In the genomic region with DNA sequence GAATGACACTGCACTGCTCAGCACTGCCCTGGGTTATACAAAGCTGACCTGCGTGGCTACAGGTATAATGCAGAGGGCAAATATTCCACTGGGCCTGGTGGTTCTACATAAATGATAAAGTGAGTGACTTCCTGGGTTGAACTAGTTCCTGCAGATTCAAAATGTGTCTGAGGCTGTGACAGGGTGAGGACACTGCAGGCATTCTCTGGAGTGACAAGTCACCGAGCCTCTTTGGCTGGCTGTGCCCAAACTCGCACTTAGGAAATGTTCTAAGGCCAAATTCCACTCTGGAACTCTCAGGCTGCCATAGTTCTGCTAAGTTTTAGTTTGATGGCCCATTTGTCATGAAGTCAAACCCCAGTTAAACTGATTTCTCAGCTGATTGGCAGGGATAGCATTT, we compare ENCODE assay signal across 23 cellular contexts.
DNase-seq lines count a peak whose midpoint lies in the region; ATAC-seq, FAIRE-seq and TF ChIP-seq lines count a peak whose summit lies in the region.
"Had no signal": no experiment of that assay in that cellular context is flagged by ENCODE, and none has a peak within 500 bp of the region (broad histone marks: within the 10 kb centered on the region; RNA-seq: fewer than 3 reads in every experiment).

No MANE protein-coding gene starts in this region.

- FAIRE-seq in GM12891 (lab: Jason Lieb, UNC): peak; percentile 41
- FAIRE-seq: K562 had no signal

- CTCF ChIA-PET in activated naive CD4-positive, alpha-beta T cell treated with anti-CD3 and anti-CD28 coated beads, Interleukin-2, amount 10 ng/mL, durations not matched to agents 7 days and 5 days (lab: Charles Lee): no interaction called here

- DNase-seq in GM12891 (ENCODE audit: insufficient read length, low spot score) (no peak), WERI-Rb-1 (no peak), left cardiac atrium (no peak), midbrain (lab: John Stamatoyannopoulos, UW) (peak; percentile 35), COR-L47 (lab: John Stamatoyannopoulos, UW) (no peak)
- no peak for DNase-seq in activated naive CD4-positive, alpha-beta T cell treated with anti-CD3 and anti-CD28 coated beads, Interleukin-2, amount 10 ng/mL, durations not matched to agents 7 days and 5 days
- DNase-seq: Caco-2; CD4-positive, CD25-positive, alpha-beta regulatory T cell; DMS 273 treated with DMSO at 0.1 percent for 48 hours; DMS79 treated with DMSO at 0.1 percent for 48 hours; GM23248; H9; HFFc6; MG63; NCI-H1417 treated with DMSO at 0.1 percent for 48 hours; NCI-H187 treated with DMSO at 0.1 percent for 48 hours; NCI-H2107; NCI-H510A; NCI-H748 treated with DMSO at 0.1 percent for 48 hours; SJCRH30 had no signal

- H3K9me3 ChIP-seq in WERI-Rb-1 (ENCODE audit: severe bottlenecking): no peaks in the 10 kb centered on the region
- H3K9me3 ChIP-seq: Caco-2, MG63, SJCRH30 had no signal

- no peaks in the 10 kb centered on the region for H3K4me1 Mint-ChIP-seq in activated T-helper 17 cell treated with anti-CD3 and anti-CD28 coated beads, Interleukin-2, amount 50 U/mL, for 72 hours
- H3K4me1 Mint-ChIP-seq in activated naive CD4-positive, alpha-beta T cell treated with anti-CD3 and anti-CD28 coated beads, Interleukin-2, amount 10 ng/mL, durations not matched to agents 7 days and 5 days: peaks cover 5% of the 10 kb centered on the region

- peak; percentile 64 to 90 for ATAC-seq in left cardiac atrium
- ATAC-seq in activated T-helper 17 cell treated with anti-CD3 and anti-CD28 coated beads, Interleukin-2, amount 50 U/mL, for 72 hours (replicated peaks): no peak
- ATAC-seq: K562, Panc1 had no signal

- H3K27me3 ChIP-seq in WERI-Rb-1 (ENCODE audit: insufficient read depth, low read depth, severe bottlenecking): no peaks in the 10 kb centered on the region
- H3K27me3 ChIP-seq: MG63, SJCRH30 had no signal

- intact Hi-C loops in left cardiac atrium (cut with DNase I): no loop called here

- no peaks in the 10 kb centered on the region for H3K36me3 Mint-ChIP-seq in activated T-helper 17 cell treated with anti-CD3 and anti-CD28 coated beads, Interleukin-2, amount 50 U/mL, for 72 hours (ENCODE audit: low read depth)
- H3K36me3 Mint-ChIP-seq in activated naive CD4-positive, alpha-beta T cell treated with anti-CD3 and anti-CD28 coated beads, Interleukin-2, amount 10 ng/mL, durations not matched to agents 7 days and 5 days: no peaks in the 10 kb centered on the region

- peak overlapping the region; percentile 58 for H3K27ac ChIP-seq in WERI-Rb-1
- H3K27ac ChIP-seq: GM23248, SJCRH30 had no signal

- TF ChIP-seq POLR2A in GM12891 (IDR thresholded peaks at IDR 0.05; ENCODE audit: low read depth, low read length): no peak

- H3K9me3 Mint-ChIP-seq in activated T-helper 17 cell treated with anti-CD3 and anti-CD28 coated beads, Interleukin-2, amount 50 U/mL, for 72 hours: no peaks in the 10 kb centered on the region
- H3K9me3 Mint-ChIP-seq in activated naive CD4-positive, alpha-beta T cell treated with anti-CD3 and anti-CD28 coated beads, Interleukin-2, amount 10 ng/mL, durations not matched to agents 7 days and 5 days: no peaks in the 10 kb centered on the region
- H3K9me3 Mint-ChIP-seq: CD4-positive, CD25-positive, alpha-beta regulatory T cell; H9; HFFc6 had no signal

- no peak overlapping the region for H3K4me3 Mint-ChIP-seq in activated T-helper 17 cell treated with anti-CD3 and anti-CD28 coated beads, Interleukin-2, amount 50 U/mL, for 72 hours
- H3K4me3 Mint-ChIP-seq in activated naive CD4-positive, alpha-beta T cell treated with anti-CD3 and anti-CD28 coated beads, Interleukin-2, amount 10 ng/mL, durations not matched to agents 7 days and 5 days: no peak overlapping the region
- H3K4me3 Mint-ChIP-seq: CD4-positive, CD25-positive, alpha-beta regulatory T cell; H9; HFFc6 had no signal

- H3K36me3 ChIP-seq in WERI-Rb-1: no peaks in the 10 kb centered on the region
- H3K36me3 ChIP-seq: MG63, SJCRH30 had no signal

- no peak for TF ChIP-seq CTCF in WERI-Rb-1 (IDR thresholded peaks at IDR 0.05; ENCODE audit: low read depth, low read length)

- no peak overlapping the region for H3K4me3 ChIP-seq in WERI-Rb-1 (ENCODE audit: low read depth, low read length)
- H3K4me3 ChIP-seq: GM23248, K562, MG63, SJCRH30 had no signal

- H3K27me3 Mint-ChIP-seq in activated T-helper 17 cell treated with anti-CD3 and anti-CD28 coated beads, Interleukin-2, amount 50 U/mL, for 72 hours: no peaks in the 10 kb centered on the region
- no peaks in the 10 kb centered on the region for H3K27me3 Mint-ChIP-seq in activated naive CD4-positive, alpha-beta T cell treated with anti-CD3 and anti-CD28 coated beads, Interleukin-2, amount 10 ng/mL, durations not matched to agents 7 days and 5 days
- H3K27me3 Mint-ChIP-seq: CD4-positive, CD25-positive, alpha-beta regulatory T cell had no signal

- no peak overlapping the region for H3K27ac Mint-ChIP-seq in activated T-helper 17 cell treated with anti-CD3 and anti-CD28 coated beads, Interleukin-2, amount 50 U/mL, for 72 hours
- no peak overlapping the region for H3K27ac Mint-ChIP-seq in activated naive CD4-positive, alpha-beta T cell treated with anti-CD3 and anti-CD28 coated beads, Interleukin-2, amount 10 ng/mL, durations not matched to agents 7 days and 5 days
- H3K27ac Mint-ChIP-seq: CD4-positive, CD25-positive, alpha-beta regulatory T cell; H9; HFFc6 had no signal

TF ChIP-seq in GM12891, 5 proteins besides CTCF, POLR2A, EP300 and RAD21:
- no peak for TF ChIP-seq PAX5 (IDR thresholded peaks at IDR 0.05; ENCODE audit: insufficient read depth, low read length, severe bottlenecking)
- no peak for TF ChIP-seq TAF1 (IDR thresholded peaks at IDR 0.05; ENCODE audit: low read depth, low read length)
- no peak for TF ChIP-seq POLR2AphosphoS5 (IDR thresholded peaks at IDR 0.05; ENCODE audit: low read depth, low read length)
- TF ChIP-seq SPI1 (IDR thresholded peaks at IDR 0.05; ENCODE audit: low read depth, low read length): no peak
- TF ChIP-seq POU2F2 (IDR thresholded peaks at IDR 0.05; ENCODE audit: low read depth, low read length): no peak
TF ChIP-seq in GM12891: peak in this region for 0.
